14 cellular contexts compared by ENCODE assay signal in genomic region chr1:155166006-155166372, GRCh38. TPM values are rescaled to one million over a fixed set of nuclear protein-coding genes. Genes with fewer than 3 reads are reported as not detected.
DNase-seq lines count a peak whose midpoint lies in the region; ATAC-seq and TF ChIP-seq lines count a peak whose summit lies in the region.
"Had no signal": no experiment of that assay in that cellular context is flagged by ENCODE, and none has a peak within 500 bp of the region (broad histone marks: within the 10 kb centered on the region; RNA-seq: fewer than 3 reads in every experiment).

No MANE protein-coding gene starts in this region.

- peaks cover 9 to 14% of the 10 kb centered on the region in 2 donors for H3K4me1 Mint-ChIP-seq in effector memory CD8-positive, alpha-beta T cell (ENCODE audit: low read depth in 2 of 2)

- peaks cover 20% of the 10 kb centered on the region for H3K36me3 Mint-ChIP-seq in effector memory CD8-positive, alpha-beta T cell (ENCODE audit: insufficient read depth)
- H3K36me3 Mint-ChIP-seq: IgD-negative memory B cell had no signal

- no peak overlapping the region for H2BK5ac ChIP-seq in mesendoderm (ENCODE audit: low read length)

- H3K9me3 Mint-ChIP-seq in effector memory CD8-positive, alpha-beta T cell = no peaks in the 10 kb centered on the region
- H3K9me3 Mint-ChIP-seq: activated T-helper 1 cell treated with anti-CD3 and anti-CD28 coated beads, Interleukin-12 subunit alpha, Interleukin-12 subunit beta, Interleukin-2, Interleukin-4 antibody, amounts not matched to agents 30 ng/mL and 10 ng/mL and 1 ng/mL, durations not matched to agents 14 hours and 24 hours and 36 hours; IgD-negative memory B cell; naive thymus-derived CD4-positive, alpha-beta T cell had no signal

- TF ChIP-seq POLR2A in esophagus muscularis mucosa (IDR thresholded peaks at IDR 0.05; ENCODE audit: low read depth) (no peak), vagina (IDR thresholded peaks at IDR 0.05) (no peak)

- H3K27me3 Mint-ChIP-seq in effector memory CD8-positive, alpha-beta T cell = no peaks in the 10 kb centered on the region
- H3K27me3 Mint-ChIP-seq: IgD-negative memory B cell had no signal

- H3K27me3 ChIP-seq in left ventricle myocardium inferior (ENCODE audit: low read depth) (no peaks in the 10 kb centered on the region), esophagus muscularis mucosa (no peaks in the 10 kb centered on the region), mesendoderm (ENCODE audit: insufficient read depth, low read length, poor library complexity) (no peaks in the 10 kb centered on the region), vagina (no peaks in the 10 kb centered on the region)

- H3K9ac ChIP-seq in mesendoderm (ENCODE audit: low read length) = peak overlapping the region; percentile 20

- H2BK120ac ChIP-seq in mesendoderm (ENCODE audit: low read depth, low read length) = no peak overlapping the region

- no peak for TF ChIP-seq EP300 in esophagus muscularis mucosa (IDR thresholded peaks at IDR 0.05)

- H3K79me1 ChIP-seq in mesendoderm (ENCODE audit: low read length) = no peaks in the 10 kb centered on the region

- intact Hi-C loops in left ventricle myocardium inferior (cut with micrococcal nuclease) = loop anchor here (5.0 kb wide), 1 partner anchor 74 kb away; no protein-coding TSS in a partner anchor
- intact Hi-C loops in cardiac septum (cut with DNase I) = loop anchor here (2.0 kb wide), 1 partner anchor 37 kb away; no protein-coding TSS in a partner anchor
- intact Hi-C loops in esophagus muscularis mucosa (cut with DNase I) = no loop called here
- intact Hi-C loops in vagina (cut with DNase I) = loop anchor here (2.0 kb wide), 1 partner anchor 75 kb away; no protein-coding TSS in a partner anchor

- no peak overlapping the region for H3K23ac ChIP-seq in mesendoderm (ENCODE audit: low read length)

- H3K4me3 ChIP-seq in left ventricle myocardium inferior = peak overlapping the region; percentile 47
- H3K4me3 ChIP-seq in esophagus muscularis mucosa = peak overlapping the region in 1 of 4 donors; percentile 9
- no peak overlapping the region for H3K4me3 ChIP-seq in mesendoderm (ENCODE audit: low read length)
- H3K4me3 ChIP-seq in vagina = no peak overlapping the region

- ATAC-seq in GM19351 (IDR thresholded peaks at IDR 0.05; ENCODE audit: unreplicated experiment) = no peak
- no peak for ATAC-seq in GM21360 (IDR thresholded peaks at IDR 0.05; ENCODE audit: unreplicated experiment)
- ATAC-seq in effector memory CD8-positive, alpha-beta T cell (replicated peaks) = no peak
- ATAC-seq: naive thymus-derived CD4-positive, alpha-beta T cell had no signal

- H3K36me3 ChIP-seq in left ventricle myocardium inferior (peaks cover 23% of the 10 kb centered on the region), esophagus muscularis mucosa (peaks cover 0 to 26% (median 23%) of the 10 kb centered on the region in 4 donors), mesendoderm (ENCODE audit: control insufficient read depth, insufficient read depth, low read length) (peaks cover 1% of the 10 kb centered on the region), vagina (peaks cover 0 to 13% of the 10 kb centered on the region in 2 donors)

- peaks cover 7% of the 10 kb centered on the region for H3K9me3 ChIP-seq in left ventricle myocardium inferior (replicated peaks)
- H3K9me3 ChIP-seq in esophagus muscularis mucosa = no peaks in the 10 kb centered on the region
- H3K9me3 ChIP-seq in vagina = no peaks in the 10 kb centered on the region

- no peak overlapping the region for H3K27ac Mint-ChIP-seq in effector memory CD8-positive, alpha-beta T cell
- H3K27ac Mint-ChIP-seq: activated T-helper 1 cell treated with anti-CD3 and anti-CD28 coated beads, Interleukin-12 subunit alpha, Interleukin-12 subunit beta, Interleukin-2, Interleukin-4 antibody, amounts not matched to agents 30 ng/mL and 10 ng/mL and 1 ng/mL, durations not matched to agents 14 hours and 24 hours and 36 hours; naive thymus-derived CD4-positive, alpha-beta T cell had no signal

- no peak overlapping the region for H3K18ac ChIP-seq in mesendoderm (ENCODE audit: low read length)

- no peak overlapping the region for H4K5ac ChIP-seq in mesendoderm (ENCODE audit: low read length)

- H3K4ac ChIP-seq in mesendoderm (ENCODE audit: low read depth, low read length) = no peak overlapping the region

- WGBS in esophagus muscularis mucosa = 50% methylated on average over 4 of the region's 4 CpGs
- WGBS in mesendoderm (ENCODE audit: extremely low coverage, insufficient coverage, low lambda C conversion rate) = no CpG with 5 or more reads among the region's 4 CpGs

- H3K4me1 ChIP-seq in left ventricle myocardium inferior = peaks cover 30% of the 10 kb centered on the region
- H3K4me1 ChIP-seq in esophagus muscularis mucosa = peaks cover 16 to 29% (median 24%) of the 10 kb centered on the region in 4 donors
- peaks cover 3% of the 10 kb centered on the region for H3K4me1 ChIP-seq in mesendoderm (ENCODE audit: control insufficient read depth, low read depth, low read length)
- peaks cover 21% of the 10 kb centered on the region for H3K4me1 ChIP-seq in vagina

- DNase-seq in left ventricle myocardium inferior (no peak), cardiac septum (ENCODE audit: low spot score) (no peak), esophagus muscularis mucosa (ENCODE audit: extremely low spot score) (no peak), mesendoderm (no peak), vagina (ENCODE audit: extremely low spot score in 2 of 2) (peak; percentile 58 to 78)
- no peak for DNase-seq in effector memory CD8-positive, alpha-beta T cell
- DNase-seq: activated CD4-positive, alpha-beta T cell treated with anti-CD3 and anti-CD28 coated beads, Interleukin-2, amount 50 U/mL, for 1 hour; naive thymus-derived CD4-positive, alpha-beta T cell; NK-92 treated with Interleukin-12 subunit alpha and Interleukin-12 subunit beta, amount 100 ng/mL, for 24 hours; stimulated activated CD4-positive, alpha-beta T cell treated with anti-CD3 and anti-CD28 coated beads, Interleukin-4, amount 100 ng/mL, for 24 hours had no signal

- no peak for TF ChIP-seq CTCF in left ventricle myocardium inferior (IDR thresholded peaks at IDR 0.05; ENCODE audit: borderline replicate concordance)
- no peak for TF ChIP-seq CTCF in esophagus muscularis mucosa (IDR thresholded peaks at IDR 0.05)
- no peak for TF ChIP-seq CTCF in vagina (IDR thresholded peaks at IDR 0.05)

- H3K27ac ChIP-seq in left ventricle myocardium inferior (replicated peaks) = peak overlapping the region; percentile 90
- H3K27ac ChIP-seq in esophagus muscularis mucosa (replicated peaks in 1 of 4) = peak overlapping the region in 3 of 4 donors; percentile 48 to 66 (median 50)
- H3K27ac ChIP-seq in mesendoderm (ENCODE audit: low read depth, low read length) = no peak overlapping the region
- H3K27ac ChIP-seq in vagina = peak overlapping the region; percentile 47

- no peak overlapping the region for H4K8ac ChIP-seq in mesendoderm (ENCODE audit: low read depth, low read length)

- no peak overlapping the region for H2AK5ac ChIP-seq in mesendoderm (ENCODE audit: low read length)

- H3K4me3 Mint-ChIP-seq in effector memory CD8-positive, alpha-beta T cell = no peak overlapping the region
- H3K4me3 Mint-ChIP-seq: activated T-helper 1 cell treated with anti-CD3 and anti-CD28 coated beads, Interleukin-12 subunit alpha, Interleukin-12 subunit beta, Interleukin-2, Interleukin-4 antibody, amounts not matched to agents 30 ng/mL and 10 ng/mL and 1 ng/mL, durations not matched to agents 14 hours and 24 hours and 36 hours; naive thymus-derived CD4-positive, alpha-beta T cell had no signal

- no peak overlapping the region for H2BK15ac ChIP-seq in mesendoderm (replicated peaks; ENCODE audit: low read depth)

- H3K79me2 ChIP-seq in mesendoderm (ENCODE audit: control insufficient read depth, insufficient read depth, low read length) = no peaks in the 10 kb centered on the region

- H3K4me2 ChIP-seq in mesendoderm (ENCODE audit: low read length) = peak overlapping the region; percentile 25

- peak overlapping the region; percentile 65 for H3K56ac ChIP-seq in mesendoderm (ENCODE audit: low read length)

RNA-seq across cellular contexts. Expression of gene KRTCAP2, which starts 7.1 kb away (rescaled TPM):
- total RNA-seq in left ventricle myocardium inferior (113 TPM), cardiac septum (112 TPM), esophagus muscularis mucosa (100 to 1,000 TPM in 2 of 4 donors, 10 to 100 TPM in 2; 76.0 to 146 (median 108) TPM), vagina (117 TPM)
- 196 TPM for polyA plus RNA-seq in mesendoderm (2013, experiment 1 of 2)
- 199 TPM for polyA plus RNA-seq in mesendoderm (2013, experiment 2 of 2)

RNA-seq across cellular contexts. Expression of gene TRIM46, which starts 7.7 kb away (rescaled TPM):
- total RNA-seq in left ventricle myocardium inferior (0.11 TPM), cardiac septum (not detected), esophagus muscularis mucosa (1 to 10 TPM in 1 of 4 donors, under 1 TPM in 2, not detected in 1; 0.13 to 1.7 (median 0.17) TPM), vagina (2.7 TPM)
- polyA plus RNA-seq in mesendoderm (2013, experiment 1 of 2) = 1.8 TPM
- polyA plus RNA-seq in mesendoderm (2013, experiment 2 of 2) = 2.0 TPM

RNA-seq across cellular contexts. Expression of gene DPM3, which starts 25.7 kb away (rescaled TPM):
- total RNA-seq in left ventricle myocardium inferior = 54.5 TPM
- total RNA-seq in cardiac septum = 56.3 TPM
- 100 to 1,000 TPM in 2 of 4 donors, 10 to 100 TPM in 2; 54.5 to 176 (median 80.6) TPM for total RNA-seq in esophagus muscularis mucosa
- polyA plus RNA-seq in mesendoderm (2013, experiment 1 of 2) = 84.8 TPM
- 79.1 TPM for polyA plus RNA-seq in mesendoderm (2013, experiment 2 of 2)
- total RNA-seq in vagina = 114 TPM

RNA-seq across cellular contexts. Expression of gene SLC50A1, which starts 30.3 kb away (rescaled TPM):
- total RNA-seq in left ventricle myocardium inferior (8.2 TPM), cardiac septum (11.2 TPM), esophagus muscularis mucosa (10 to 100 TPM; 13.3 to 18.7 (median 15.2) TPM), vagina (11.8 TPM)
- 23.4 TPM for polyA plus RNA-seq in mesendoderm (2013, experiment 1 of 2)
- polyA plus RNA-seq in mesendoderm (2013, experiment 2 of 2) = 22.4 TPM

RNA-seq across cellular contexts. Expression of gene EFNA1, which starts 38.3 kb away (rescaled TPM):
- total RNA-seq in left ventricle myocardium inferior (42.9 TPM), cardiac septum (30.2 TPM), esophagus muscularis mucosa (10 to 100 TPM; 11.2 to 37.3 (median 27.5) TPM), vagina (57.9 TPM)
- 2.2 TPM for polyA plus RNA-seq in mesendoderm (2013, experiment 1 of 2)
- 1.9 TPM for polyA plus RNA-seq in mesendoderm (2013, experiment 2 of 2)
- total RNA-seq: activated T-helper 1 cell treated with anti-CD3 and anti-CD28 coated beads, Interleukin-12 subunit alpha, Interleukin-12 subunit beta, Interleukin-2, Interleukin-4 antibody, amounts not matched to agents 30 ng/mL and 10 ng/mL and 1 ng/mL, durations not matched to agents 14 hours and 24 hours and 36 hours had no signal
- polyA plus RNA-seq: IgD-negative memory B cell had no signal

Comparison
In these comparisons a context has a peak if more than half of its experiments do, and no peak if none do; other contexts are left out.
1. DNase-seq: peak in vagina (2 of 2); none in left ventricle myocardium inferior (single experiment), cardiac septum (single experiment), esophagus muscularis mucosa (single experiment), mesendoderm (single experiment) and effector memory CD8-positive, alpha-beta T cell (0 of 3).